ENCODE assay signal across 8 cellular contexts in the genomic region with DNA sequence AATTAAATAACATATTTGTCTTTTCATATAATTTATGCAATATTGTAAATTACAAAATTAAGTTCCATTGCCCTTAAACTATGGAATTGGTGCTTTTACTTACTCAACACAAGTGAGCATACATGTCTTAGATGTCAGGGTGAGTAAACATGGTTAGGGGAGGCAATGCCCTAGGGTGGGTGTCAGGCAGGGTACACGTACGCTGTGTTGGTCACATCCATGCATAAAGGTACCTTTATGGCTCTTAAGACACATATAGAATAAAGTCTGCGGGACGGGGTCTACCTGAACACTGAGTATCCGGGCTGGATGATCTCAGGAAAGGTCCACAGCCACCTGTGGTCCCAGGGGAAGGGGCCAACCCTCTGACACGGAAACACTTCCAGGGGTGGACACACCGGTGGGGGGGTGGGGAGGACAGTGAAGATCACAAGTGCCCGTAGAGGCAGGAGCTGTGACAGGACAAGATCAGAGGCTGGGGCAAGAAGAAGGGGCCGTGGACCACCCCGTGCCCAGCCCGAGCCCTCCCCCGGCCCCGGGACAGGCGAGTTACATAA. TPM values are rescaled to one million over a fixed set of nuclear protein-coding genes. Genes with fewer than 3 reads are reported as not detected.
DNase-seq lines count a peak whose midpoint lies in the region; ATAC-seq and TF ChIP-seq lines count a peak whose summit lies in the region.

No MANE protein-coding gene starts in this region.

- no peak for TF ChIP-seq POLR2A in esophagus squamous epithelium (IDR thresholded peaks at IDR 0.05)

- H2AFZ ChIP-seq in osteoblast (ENCODE audit: low read length), result peak overlapping the region; percentile 96

- H3K4me2 ChIP-seq in osteoblast (ENCODE audit: insufficient read depth, low read length), result peak overlapping the region; percentile 91

- H3K9me3 ChIP-seq in AG04450 (ENCODE audit: control insufficient read depth, insufficient read depth, low read length), result no peaks in the 10 kb centered on the region; the same call in 1 of the 2 replicates
- H3K9me3 ChIP-seq in esophagus squamous epithelium, result no peaks in the 10 kb centered on the region
- H3K9me3 ChIP-seq in osteoblast (ENCODE audit: low read depth, low read length), result no peaks in the 10 kb centered on the region

- no peaks in the 10 kb centered on the region for H4K20me1 ChIP-seq in osteoblast (ENCODE audit: insufficient read depth, low read length)

- peaks cover 14 to 32% (median 17%) of the 10 kb centered on the region in 3 donors for H3K4me1 ChIP-seq in esophagus squamous epithelium
- H3K4me1 ChIP-seq in osteoblast (ENCODE audit: insufficient read depth, low read length), result peaks cover 9% of the 10 kb centered on the region

- peaks cover 8% of the 10 kb centered on the region for H3K27me3 Mint-ChIP-seq in activated CD4-positive, alpha-beta T cell treated with anti-CD3 and anti-CD28 coated beads for 36 hours

- peaks cover 43% of the 10 kb centered on the region for H3K79me2 ChIP-seq in osteoblast (ENCODE audit: insufficient read depth, low read length)

- H3K27ac Mint-ChIP-seq in activated CD4-positive, alpha-beta T cell treated with anti-CD3 and anti-CD28 coated beads for 36 hours, result peak overlapping the region; percentile 85

- TF ChIP-seq CTCF in AG04450 (IDR thresholded peaks at IDR 0.05; ENCODE audit: low read depth, low read length), result no peak
- TF ChIP-seq CTCF in esophagus squamous epithelium (IDR thresholded peaks at IDR 0.05), result no peak
- TF ChIP-seq CTCF in osteoblast (IDR thresholded peaks at IDR 0.05; ENCODE audit: extremely low read depth, low read depth, low read length), result no peak

- H3K9me3 Mint-ChIP-seq in activated CD4-positive, alpha-beta T cell treated with anti-CD3 and anti-CD28 coated beads for 36 hours (ENCODE audit: low read depth), result no peaks in the 10 kb centered on the region

- no peak for DNase-seq in AG04450 (ENCODE audit: low read depth, low spot score)
- DNase-seq in activated CD4-positive, alpha-beta T cell treated with anti-CD3 and anti-CD28 coated beads for 36 hours, result no peak
- DNase-seq in esophagus squamous epithelium (lab: John Stamatoyannopoulos, UW), result no peak
- peak; percentile 61 for DNase-seq in osteoblast (ENCODE audit: insufficient read length, low spot score, missing footprints)
- DNase-seq in DMS 273 treated with DMSO at 0.1 percent for 48 hours (lab: John Stamatoyannopoulos, UW), result no peak
- DNase-seq in SIG-M5 treated with dmso at 0.1 percent for 504 hours (lab: John Stamatoyannopoulos, UW; ENCODE audit: unreplicated experiment), result no peak

- H3K4me3 ChIP-seq in AG04450 (ENCODE audit: low read depth, low read length), result peak overlapping the region; percentile 91
- H3K4me3 ChIP-seq in esophagus squamous epithelium, result peak overlapping the region; percentile 55 to 98 (median 84)
- peak overlapping the region; percentile 95 for H3K4me3 ChIP-seq in osteoblast (ENCODE audit: insufficient read depth, low read length)

- peaks cover 15% of the 10 kb centered on the region for H3K4me1 Mint-ChIP-seq in activated CD4-positive, alpha-beta T cell treated with anti-CD3 and anti-CD28 coated beads for 36 hours

- peaks cover 2% of the 10 kb centered on the region for H3K36me3 Mint-ChIP-seq in activated CD4-positive, alpha-beta T cell treated with anti-CD3 and anti-CD28 coated beads for 36 hours (ENCODE audit: low read depth)

- CTCF ChIA-PET in AG04450 (lab: Charles Lee), result interaction anchor here (1.2 kb wide), 1 partner anchor 243 kb away, joined by 6 read pairs; no protein-coding TSS in a partner anchor
- CTCF ChIA-PET in activated CD4-positive, alpha-beta T cell treated with anti-CD3 and anti-CD28 coated beads for 36 hours (lab: Charles Lee), result interaction anchor here (1.0 to 3.2 kb wide), 3 partner anchors 24 to 184 kb away, joined by 3 to 26 read pairs (median 6); no protein-coding TSS in a partner anchor

- H3K36me3 ChIP-seq in esophagus squamous epithelium (no peaks in the 10 kb centered on the region), osteoblast (ENCODE audit: insufficient read depth, low read length) (no peaks in the 10 kb centered on the region)

- H3K27me3 ChIP-seq in AG04450 (ENCODE audit: control insufficient read depth, insufficient read depth, low read length), result no peaks in the 10 kb centered on the region
- H3K27me3 ChIP-seq in esophagus squamous epithelium, result no peaks in the 10 kb centered on the region
- H3K27me3 ChIP-seq in osteoblast (ENCODE audit: insufficient read depth, low read length), result no peaks in the 10 kb centered on the region

- H3K27ac ChIP-seq in AG04450 (ENCODE audit: low read depth, low read length) (no peak overlapping the region), esophagus squamous epithelium (peak overlapping the region; percentile 79 to 89 (median 84)), osteoblast (ENCODE audit: low read depth, low read length) (peak overlapping the region; percentile 52)

- POLR2A ChIA-PET in AG04450 (lab: Yijun Ruan, JAX), result no interaction called here
- POLR2A ChIA-PET in activated CD4-positive, alpha-beta T cell treated with anti-CD3 and anti-CD28 coated beads for 36 hours (lab: Charles Lee), result interaction anchor here (0.7 kb wide), 1 partner anchor 83 kb away, joined by 3 read pairs; no protein-coding TSS in a partner anchor

- peak overlapping the region; percentile 83 for H3K4me3 Mint-ChIP-seq in activated CD4-positive, alpha-beta T cell treated with anti-CD3 and anti-CD28 coated beads for 36 hours

- intact Hi-C loops in activated CD4-positive, alpha-beta T cell treated with anti-CD3 and anti-CD28 coated beads for 36 hours (cut with DNase I, micrococcal nuclease), result loop anchor here in 1 of 2 experiments (1.0 to 5.0 kb wide), 3 partner anchors 183 to 311 kb away; partner anchors contain the start of gene SDE2
- intact Hi-C loops in esophagus squamous epithelium (cut with DNase I), result no loop called here

- 2 to 4% methylated on average over 10 to 12 of the region's 14 CpGs for WGBS in esophagus squamous epithelium, 2 donors

- ATAC-seq in GM19035 (IDR thresholded peaks at IDR 0.05; ENCODE audit: unreplicated experiment) (peak; percentile 3), HG03457 (IDR thresholded peaks at IDR 0.05; ENCODE audit: unreplicated experiment) (peak; percentile 10)
- ATAC-seq in activated CD4-positive, alpha-beta T cell treated with anti-CD3 and anti-CD28 coated beads for 36 hours, result peak; percentile 11

RNA-seq across cellular contexts. Expression of gene LIN9, which starts 0.7 kb away (rescaled TPM):
- polyA plus RNA-seq in AG04450 (2011; rRNA removed), result 1.5 and 2.2 TPM in 2 replicates
- polyA minus RNA-seq in AG04450 (2011; rRNA and poly(A)+ RNA removed), result 0.87 and 1.7 TPM in 2 replicates
- 10 to 100 TPM; 10.6 TPM for total RNA-seq in activated CD4-positive, alpha-beta T cell treated with anti-CD3 and anti-CD28 coated beads for 36 hours
- total RNA-seq in esophagus squamous epithelium (1 to 10 TPM; 2.2 to 7.2 (median 4.6) TPM), osteoblast (2.5 and 3.2 TPM in 2 replicates)
